In genomic region chr5:7606840-7607453, GRCh38 we compare ENCODE assay signal across 21 cellular contexts.
A peak's percentile ranks its signal among the peaks of the same experiment; 100 is the strongest.
DNase-seq lines count a peak whose midpoint lies in the region; ATAC-seq and TF ChIP-seq lines count a peak whose summit lies in the region.
"Had no signal": no experiment of that assay in that cellular context is flagged by ENCODE, and none has a peak within 500 bp of the region (broad histone marks: within the 10 kb centered on the region; RNA-seq: fewer than 3 reads in every experiment).

No MANE protein-coding gene starts in this region.

- DNase-seq in H9: no peak
- peak; percentile 49 for DNase-seq in astrocyte of the hippocampus (ENCODE audit: low read depth, low spot score)
- DNase-seq in iPS DF 6.9 (ENCODE audit: low read depth, low spot score): peak; percentile 25
- DNase-seq in mesendoderm: peak; percentile 94
- DNase-seq in type B pancreatic cell (ENCODE audit: extremely low spot score, unreplicated experiment): no peak
- no peak for DNase-seq in NCI-H526 (lab: John Stamatoyannopoulos, UW)
- DNase-seq in activated CD4-positive, alpha-beta T cell treated with anti-CD3 and anti-CD28 coated beads, Interleukin-2, amount 50 U/mL, for 1 hour: no peak
- DNase-seq: ACHN, DMS79, GM23248, HFFc6, MM.1S, NCI-H1092, NCI-H2081, NCI-H2171 treated with DMSO at 0.1 percent for 48 hours, NCI-H446 treated with DMSO at 0.1 percent for 48 hours, Peyer's patch had no signal

- H2BK5ac ChIP-seq in H9 (ENCODE audit: insufficient read length, low read length) (no peak overlapping the region), mesendoderm (ENCODE audit: low read length) (no peak overlapping the region)

- no peaks in the 10 kb centered on the region for H4K20me1 ChIP-seq in H9 (ENCODE audit: control insufficient read depth, insufficient read depth, insufficient read length)

- H3K4me2 ChIP-seq in H9 (ENCODE audit: insufficient read depth, insufficient read length, low read length): peak overlapping the region; percentile 35
- no peak overlapping the region for H3K4me2 ChIP-seq in mesendoderm (ENCODE audit: low read length)

- H3K4me1 Mint-ChIP-seq in H9 (peaks cover 37 to 39% of the 10 kb centered on the region in 2 experiments), type B pancreatic cell (ENCODE audit: unreplicated experiment) (no peaks in the 10 kb centered on the region)

- H3K27ac Mint-ChIP-seq in H9 (peak overlapping the region; percentile 39 to 98 (median 94)), type B pancreatic cell (no peak overlapping the region)
- H3K27ac Mint-ChIP-seq: HFFc6 had no signal

- H2BK12ac ChIP-seq in H9 (ENCODE audit: insufficient read length, low read depth, low read length): no peak overlapping the region

- no peak overlapping the region for H3K14ac ChIP-seq in H9 (ENCODE audit: insufficient read depth, low read length)

- H3K9me3 Mint-ChIP-seq in H9 (peaks cover 4 to 7% of the 10 kb centered on the region in 2 experiments; a peak in 4 of 5 replicates), type B pancreatic cell (no peaks in the 10 kb centered on the region)

- H4K5ac ChIP-seq in H9 (ENCODE audit: insufficient read length, low read depth, low read length): no peak overlapping the region
- H4K5ac ChIP-seq in mesendoderm (ENCODE audit: low read length): no peak overlapping the region

- H2BK120ac ChIP-seq in H9 (ENCODE audit: low read depth, low read length, poor library complexity, severe bottlenecking): no peak overlapping the region
- no peak overlapping the region for H2BK120ac ChIP-seq in mesendoderm (ENCODE audit: low read depth, low read length)

- no peak overlapping the region for H2AK5ac ChIP-seq in H9 (ENCODE audit: insufficient read length, low read length)
- no peak overlapping the region for H2AK5ac ChIP-seq in mesendoderm (ENCODE audit: low read length)

- H4K8ac ChIP-seq in H9 (replicated peaks; ENCODE audit: insufficient read length, low read depth, low read length): no peak overlapping the region
- H4K8ac ChIP-seq in mesendoderm (ENCODE audit: low read depth, low read length): no peak overlapping the region

- H3K27me3 Mint-ChIP-seq in H9 (ENCODE audit: low read depth): no peaks in the 10 kb centered on the region
- H3K27me3 Mint-ChIP-seq in type B pancreatic cell: peaks cover 4% of the 10 kb centered on the region

- H3K23me2 ChIP-seq in H9 (ENCODE audit: insufficient read length, low read depth, low read length, poor library complexity, severe bottlenecking): no peaks in the 10 kb centered on the region

- no peaks in the 10 kb centered on the region for H3K79me1 ChIP-seq in H9 (ENCODE audit: insufficient read depth, low read depth, low read length, poor library complexity, severe bottlenecking)
- peaks cover 4% of the 10 kb centered on the region for H3K79me1 ChIP-seq in mesendoderm (ENCODE audit: low read length)

- no peak overlapping the region for H3K23ac ChIP-seq in H9 (ENCODE audit: insufficient read length, low read depth, low read length)
- H3K23ac ChIP-seq in mesendoderm (ENCODE audit: low read length): no peak overlapping the region

- H3K9ac ChIP-seq in H9 (ENCODE audit: extremely low read depth, insufficient read length, low read length) (peak overlapping the region; percentile 40), mesendoderm (ENCODE audit: low read length) (no peak overlapping the region)
- H3K9ac ChIP-seq: GM23248 had no signal

- H2BK15ac ChIP-seq in H9 (ENCODE audit: low read depth, low read length) (no peak overlapping the region), mesendoderm (replicated peaks; ENCODE audit: low read depth) (no peak overlapping the region)

- H3K36me3 Mint-ChIP-seq in H9 (ENCODE audit: insufficient read depth in 1 of 3, low read depth in 3 of 3) (peaks cover 11 to 14% (median 12%) of the 10 kb centered on the region in 3 experiments), type B pancreatic cell (peaks cover 4% of the 10 kb centered on the region)

- H3K4ac ChIP-seq in H9 (ENCODE audit: low read depth, low read length): no peak overlapping the region
- H3K4ac ChIP-seq in mesendoderm (ENCODE audit: low read depth, low read length): no peak overlapping the region

- peak overlapping the region; percentile 89 for H3K27ac ChIP-seq in H9 (ENCODE audit: insufficient read length, low read depth, low read length)
- H3K27ac ChIP-seq in iPS DF 6.9 (ENCODE audit: low read length): no peak overlapping the region
- H3K27ac ChIP-seq in mesendoderm (ENCODE audit: low read depth, low read length): peak overlapping the region; percentile 78
- H3K27ac ChIP-seq: C4-2B, GM23248, HL-60, Peyer's patch, SJSA1 had no signal

- no peak overlapping the region for H3K4me3 ChIP-seq in iPS DF 6.9 (ENCODE audit: low read length)
- no peak overlapping the region for H3K4me3 ChIP-seq in mesendoderm (ENCODE audit: low read length)
- H3K4me3 ChIP-seq: GM23248, Peyer's patch, SJSA1 had no signal

- H4K91ac ChIP-seq in H9 (ENCODE audit: insufficient read length, low read depth, low read length): no peak overlapping the region

- H2BK20ac ChIP-seq in H9 (ENCODE audit: low read depth, low read length, poor library complexity, severe bottlenecking): no peak overlapping the region

- H3K9me3 ChIP-seq in H9 (ENCODE audit: control insufficient read depth, low read depth, low read length) (peaks cover 7% of the 10 kb centered on the region), iPS DF 6.9 (ENCODE audit: control insufficient read depth, insufficient read depth, low read length) (no peaks in the 10 kb centered on the region)
- H3K9me3 ChIP-seq: Peyer's patch had no signal

- no CpG with 5 or more reads among the region's 3 CpGs for WGBS in H9 (ENCODE audit: extremely low coverage, insufficient read length, low lambda C conversion rate)
- WGBS in iPS DF 6.9 (ENCODE audit: insufficient coverage, insufficient read length): no CpG with 5 or more reads among the region's 3 CpGs
- WGBS in mesendoderm (ENCODE audit: extremely low coverage, insufficient coverage, low lambda C conversion rate): no CpG with 5 or more reads among the region's 3 CpGs

- no peaks in the 10 kb centered on the region for H3K27me3 ChIP-seq in H9 (ENCODE audit: insufficient read depth, low read length)
- no peaks in the 10 kb centered on the region for H3K27me3 ChIP-seq in iPS DF 6.9 (ENCODE audit: control insufficient read depth, insufficient read depth, low read length)
- no peaks in the 10 kb centered on the region for H3K27me3 ChIP-seq in mesendoderm (ENCODE audit: insufficient read depth, low read length, poor library complexity)
- H3K27me3 ChIP-seq: Peyer's patch, SJSA1 had no signal

- H3K36me3 ChIP-seq in iPS DF 6.9 (ENCODE audit: control insufficient read depth, insufficient read depth, low read length): no peaks in the 10 kb centered on the region; the same call in 1 of the 2 replicates
- H3K36me3 ChIP-seq in mesendoderm (ENCODE audit: control insufficient read depth, insufficient read depth, low read length): peaks cover 2% of the 10 kb centered on the region
- H3K36me3 ChIP-seq: Peyer's patch, SJSA1 had no signal

- H3K4me3 Mint-ChIP-seq in H9 (peak overlapping the region in 1 of 2 experiments; percentile 2; a peak in 1 of 5 replicates), type B pancreatic cell (no peak overlapping the region)
- H3K4me3 Mint-ChIP-seq: HFFc6 had no signal

- H3K56ac ChIP-seq in H9 (ENCODE audit: insufficient read length, low read depth, low read length) (no peak overlapping the region), mesendoderm (ENCODE audit: low read length) (no peak overlapping the region)

- H3K18ac ChIP-seq in H9 (ENCODE audit: insufficient read length, low read depth, low read length) (peak overlapping the region; percentile 34), mesendoderm (ENCODE audit: low read length) (no peak overlapping the region)

- H3K79me2 ChIP-seq in H9 (ENCODE audit: insufficient read depth, low read length): no peaks in the 10 kb centered on the region
- peaks cover 8% of the 10 kb centered on the region for H3K79me2 ChIP-seq in mesendoderm (ENCODE audit: control insufficient read depth, insufficient read depth, low read length)

- peaks cover 5% of the 10 kb centered on the region; the same call in 1 of the 2 replicates for H3K4me1 ChIP-seq in H9 (ENCODE audit: insufficient read depth, low read length)
- peaks cover 4% of the 10 kb centered on the region for H3K4me1 ChIP-seq in iPS DF 6.9 (ENCODE audit: control insufficient read depth, insufficient read depth, low read length)
- H3K4me1 ChIP-seq in mesendoderm (ENCODE audit: control insufficient read depth, low read depth, low read length): peaks cover 5% of the 10 kb centered on the region
- H3K4me1 ChIP-seq: Peyer's patch, SJSA1 had no signal

- no peak overlapping the region for H2AFZ ChIP-seq in H9 (ENCODE audit: low read length)
- H2AFZ ChIP-seq: GM23248 had no signal

- no peak for ATAC-seq in HG03442 (IDR thresholded peaks at IDR 0.05; ENCODE audit: unreplicated experiment)

- TF ChIP-seq CTCF in H9 (conservative IDR thresholded peaks at IDR 0.05): no peak
- TF ChIP-seq CTCF in type B pancreatic cell (conservative IDR thresholded peaks at IDR 0.05): no peak

- H3T11ph ChIP-seq in H9 (ENCODE audit: low read length): peak overlapping the region; percentile 83

Comparison
In these comparisons a context has a peak if more than half of its experiments do, and no peak if none do; other contexts are left out.
1. DNase-seq: peak in astrocyte of the hippocampus (single experiment), iPS DF 6.9 (single experiment) and mesendoderm (single experiment); none in H9 (single experiment), type B pancreatic cell (single experiment), NCI-H526 (0 of 2) and activated CD4-positive, alpha-beta T cell treated with anti-CD3 and anti-CD28 coated beads, Interleukin-2, amount 50 U/mL, for 1 hour (single experiment).